In genomic region chr6:139189665-139190064, GRCh38 we compare ENCODE assay signal across 26 cellular contexts.
"Had no signal": no experiment of that assay in that cellular context is flagged by ENCODE, and none has a peak within 500 bp of the region (broad histone marks: within the 10 kb centered on the region; RNA-seq: fewer than 3 reads in every experiment).

No MANE protein-coding gene starts in this region.

- H3K79me2 ChIP-seq: hepatocyte, parathyroid adenoma had no signal

- H3K4me1 ChIP-seq: gastrocnemius medialis, parathyroid adenoma had no signal

- H3K9me3 Mint-ChIP-seq: memory B cell, natural killer cell had no signal

- H3K4me3 Mint-ChIP-seq: memory B cell; natural killer cell; stimulated activated naive CD8-positive, alpha-beta T cell treated with anti-CD3 and anti-CD28 coated beads, Interleukin-15, amount 100 ng/mL, for 72 hours had no signal

- H2AFZ ChIP-seq: hepatocyte, parathyroid adenoma had no signal

- H3K27me3 ChIP-seq: dorsolateral prefrontal cortex, gastrocnemius medialis, heart left ventricle, hepatocyte, thyroid gland had no signal

- H3K4me2 ChIP-seq: hepatocyte, smooth muscle cell had no signal

- H3K27me3 Mint-ChIP-seq: memory B cell; progenitor cell of endocrine pancreas; stimulated activated naive CD8-positive, alpha-beta T cell treated with anti-CD3 and anti-CD28 coated beads, Interleukin-15, amount 100 ng/mL, for 72 hours had no signal

- DNase-seq: dorsolateral prefrontal cortex; effector CD4-positive, alpha-beta T cell; foreskin fibroblast; gastrocnemius medialis; heart left ventricle; kidney; natural killer cell; stimulated activated CD4-positive, alpha-beta T cell treated with anti-CD3 and anti-CD28 coated beads, Interleukin-12 subunit alpha, Interleukin-12 subunit beta, amount 100 ng/mL, for 4 hours; stimulated activated CD4-positive, alpha-beta T cell treated with anti-CD3 and anti-CD28 coated beads, Interleukin-1b, Interleukin-23, amount 100 ng/mL, for 48 hours; stimulated activated CD4-positive, alpha-beta T cell treated with anti-CD3 and anti-CD28 coated beads, Interleukin-4, amount 100 ng/mL, for 1 hour; stimulated activated CD8-positive, alpha-beta memory T cell treated with anti-CD3 and anti-CD28 coated beads, Interleukin-4, amount 100 ng/mL, for 48 hours; stimulated activated naive CD4-positive, alpha-beta T cell; stimulated activated naive CD8-positive, alpha-beta T cell treated with anti-CD3 and anti-CD28 coated beads, Interleukin-15, amount 100 ng/mL, for 72 hours; thyroid gland; trophoblast cell had no signal

- ATAC-seq: esophagus mucosa; gastrocnemius medialis; heart left ventricle; left lobe of liver; natural killer cell; sciatic nerve; stimulated activated naive CD8-positive, alpha-beta T cell treated with anti-CD3 and anti-CD28 coated beads, Interleukin-15, amount 100 ng/mL, for 72 hours had no signal

- FAIRE-seq: colon, kidney had no signal

- H3K4me3 ChIP-seq: dorsolateral prefrontal cortex, gastrocnemius medialis, heart left ventricle, hepatocyte, lung, smooth muscle cell, thyroid gland had no signal

- H3K9ac ChIP-seq: parathyroid adenoma had no signal

- H3K27ac Mint-ChIP-seq: memory B cell; natural killer cell; progenitor cell of endocrine pancreas; stimulated activated naive CD8-positive, alpha-beta T cell treated with anti-CD3 and anti-CD28 coated beads, Interleukin-15, amount 100 ng/mL, for 72 hours had no signal

- H3K27ac ChIP-seq: dorsolateral prefrontal cortex, epithelial cell of prostate, gastrocnemius medialis, heart left ventricle, hepatocyte, parathyroid adenoma, thyroid gland had no signal

- H3K9me3 ChIP-seq: gastrocnemius medialis, heart left ventricle, thyroid gland had no signal

- H3K36me3 Mint-ChIP-seq: natural killer cell had no signal

- H3K36me3 ChIP-seq: gastrocnemius medialis, thyroid gland had no signal
